Comparison of ENCODE assay signal across 17 cellular contexts in the genomic region with DNA sequence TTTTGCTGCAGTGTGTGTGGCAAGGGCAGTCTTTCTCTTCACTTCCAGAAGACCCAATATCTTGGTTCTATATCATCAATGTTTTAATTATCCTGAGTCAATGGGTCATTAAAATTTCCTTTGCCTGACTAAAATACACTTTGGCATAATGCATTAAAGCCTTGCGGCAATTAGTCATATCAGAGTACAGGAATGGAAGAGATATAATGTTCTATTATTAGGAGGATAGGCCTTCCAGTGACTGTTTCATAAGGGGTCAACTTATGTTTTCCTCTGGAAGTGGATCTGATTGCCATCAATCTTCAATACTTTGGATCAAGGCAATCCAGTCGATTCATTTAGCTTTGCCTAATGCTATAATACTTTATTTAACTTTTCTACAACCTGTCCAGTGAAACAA. TPM values are rescaled to one million over a fixed set of nuclear protein-coding genes. Genes with fewer than 3 reads are reported as not detected.
DNase-seq lines count a peak whose midpoint lies in the region; ATAC-seq and TF ChIP-seq lines count a peak whose summit lies in the region.
"Had no signal": no experiment of that assay in that cellular context is flagged by ENCODE, and none has a peak within 500 bp of the region (broad histone marks: within the 10 kb centered on the region; RNA-seq: fewer than 3 reads in every experiment).

No MANE protein-coding gene starts in this region.

- no peaks in the 10 kb centered on the region for H3K36me3 ChIP-seq in heart left ventricle
- no peaks in the 10 kb centered on the region for H3K36me3 ChIP-seq in right atrium auricular region
- H3K36me3 ChIP-seq: BLaER1 treated with 17β-estradiol and CSF1 and Interleukin-3, amounts not matched to agents 10 nM and 100 nM had no signal

- intact Hi-C loops in Right ventricle myocardium inferior (cut with DNase I), result no loop called here
- intact Hi-C loops in right cardiac atrium (cut with DNase I), result no loop called here
- intact Hi-C loops in heart left ventricle (cut with DNase I), result loop anchor here in 1 of 10 donors (10.0 kb wide), 1 partner anchor 89 kb away; no protein-coding TSS in a partner anchor
- intact Hi-C loops in left ventricle myocardium superior (cut with micrococcal nuclease), result no loop called here

- no peak for TF ChIP-seq POLR2A in heart left ventricle (IDR thresholded peaks at IDR 0.05)

- H3K4me3 ChIP-seq in right cardiac atrium (ENCODE audit: low read length) (no peak overlapping the region), heart left ventricle (no peak overlapping the region), right atrium auricular region (no peak overlapping the region)
- H3K4me3 ChIP-seq: A549; BLaER1 treated with 17β-estradiol and CSF1 and Interleukin-3, amounts not matched to agents 10 nM and 100 nM had no signal

- ATAC-seq in Right ventricle myocardium inferior (peak; percentile 28), right cardiac atrium (no peak), heart left ventricle (peak; percentile 78 to 86 (median 80)), left ventricle myocardium superior (peak; percentile 88), HG03108 (IDR thresholded peaks at IDR 0.05; ENCODE audit: unreplicated experiment) (no peak)
- ATAC-seq: A549; CD8-positive, alpha-beta T cell had no signal

- TF ChIP-seq CTCF in heart left ventricle (IDR thresholded peaks at IDR 0.05) (no peak), right atrium auricular region (IDR thresholded peaks at IDR 0.05) (no peak)

- H3K4me1 ChIP-seq in right cardiac atrium (ENCODE audit: control insufficient read depth, insufficient read depth, low read length), result no peaks in the 10 kb centered on the region
- peaks cover 0 to 15% (median 0%) of the 10 kb centered on the region in 12 donors for H3K4me1 ChIP-seq in heart left ventricle
- H3K4me1 ChIP-seq in right atrium auricular region, result no peaks in the 10 kb centered on the region
- H3K4me1 ChIP-seq: A549; BLaER1 treated with 17β-estradiol and CSF1 and Interleukin-3, amounts not matched to agents 10 nM and 100 nM; Caco-2 had no signal

- H3K27ac ChIP-seq in right cardiac atrium (ENCODE audit: low read length) (no peak overlapping the region), heart left ventricle (peak overlapping the region in 3 of 12 donors; percentile 46 to 58 (median 50)), right atrium auricular region (peak overlapping the region in 1 of 2 donors; percentile 37)
- H3K27ac ChIP-seq: 22Rv1; A549; BLaER1 treated with 17β-estradiol and CSF1 and Interleukin-3, amounts not matched to agents 10 nM and 100 nM; C4-2B had no signal

- 64% methylated on average over 2 of the region's 2 CpGs for WGBS in right cardiac atrium
- WGBS in heart left ventricle, 4 donors, result 45 to 56% (median 50%) methylated on average over 2 of the region's 2 CpGs

- no peak for DNase-seq in Right ventricle myocardium inferior (ENCODE audit: missing footprints)
- no peak for DNase-seq in right cardiac atrium
- DNase-seq in heart left ventricle, result no peak
- no peak for DNase-seq in right atrium auricular region (ENCODE audit: low spot score)
- no peak for DNase-seq in left ventricle myocardium superior
- DNase-seq: AML-193; Caco-2; Calu3; CD4-positive, alpha-beta T cell; CD8-positive, alpha-beta T cell; DMS79 treated with DMSO at 0.1 percent for 48 hours; GF-D8 had no signal

- H3K27me3 ChIP-seq in right cardiac atrium (ENCODE audit: control insufficient read depth, insufficient read depth), result no peaks in the 10 kb centered on the region
- no peaks in the 10 kb centered on the region for H3K27me3 ChIP-seq in heart left ventricle
- H3K27me3 ChIP-seq in right atrium auricular region, result no peaks in the 10 kb centered on the region
- H3K27me3 ChIP-seq: BLaER1 treated with 17β-estradiol and CSF1 and Interleukin-3, amounts not matched to agents 10 nM and 100 nM had no signal

- H3K9me3 ChIP-seq in right cardiac atrium (ENCODE audit: control insufficient read depth, low read length) (no peaks in the 10 kb centered on the region), heart left ventricle (no peaks in the 10 kb centered on the region), right atrium auricular region (no peaks in the 10 kb centered on the region)
- H3K9me3 ChIP-seq: A549 had no signal

RNA-seq across cellular contexts. Expression of gene SECISBP2L, which starts 9.4 kb away (rescaled TPM):
- 34.2 TPM for total RNA-seq in Right ventricle myocardium inferior
- 10 to 100 TPM; 31.7 to 36.9 (median 34.4) TPM for total RNA-seq in right cardiac atrium
- polyA plus RNA-seq in right cardiac atrium, result 9.1 TPM
- 10 to 100 TPM; 25.5 to 52.4 (median 45.3) TPM for total RNA-seq in heart left ventricle
- polyA plus RNA-seq in heart left ventricle, result 10 to 100 TPM in 1 of 2 donors, 1 to 10 TPM in 1; 8.8 to 18.5 TPM
- total RNA-seq in right atrium auricular region, result 10 to 100 TPM; 21.8 to 23.0 TPM
- 42.7 TPM for total RNA-seq in left ventricle myocardium superior

Comparison
In these comparisons a context has a peak if more than half of its experiments do, and no peak if none do; other contexts are left out.
1. ATAC-seq: peak in Right ventricle myocardium inferior (single experiment), heart left ventricle (4 of 4) and left ventricle myocardium superior (single experiment); none in right cardiac atrium (0 of 2) and HG03108 (single experiment).